ENCODE assay signal across 1 cellular context in the genomic region with DNA sequence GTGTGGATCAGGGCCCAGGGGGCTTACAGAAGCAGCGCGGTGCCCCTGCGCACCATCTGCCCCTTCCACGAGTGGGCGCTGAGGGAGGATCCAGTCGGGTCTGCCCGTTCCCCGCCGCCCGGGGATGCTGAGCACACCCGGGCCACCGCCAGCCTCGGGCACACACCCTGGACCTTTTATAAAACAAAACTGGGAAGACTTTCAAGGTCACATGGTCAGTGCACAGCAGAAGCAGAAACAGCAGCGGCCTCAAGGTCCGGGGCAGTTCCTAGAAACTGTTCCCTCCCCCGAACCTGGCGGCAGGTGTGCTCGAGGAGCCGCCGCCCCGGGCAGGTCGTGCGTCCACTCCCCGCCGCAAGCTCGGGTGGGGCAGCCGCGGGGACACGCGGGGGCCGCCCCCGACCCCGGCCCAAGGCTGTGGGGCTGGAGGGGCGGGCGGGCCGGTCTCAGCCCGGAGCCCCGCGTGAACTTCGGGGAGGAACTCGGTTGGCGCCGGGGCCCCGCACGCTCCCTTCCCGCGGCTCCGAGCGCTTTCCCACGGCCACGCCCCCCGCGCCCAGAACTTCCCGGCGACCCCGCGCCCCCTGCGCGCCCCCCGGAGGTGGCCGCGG.
TF ChIP-seq lines count a peak whose summit lies in the region.

No MANE protein-coding gene starts in this region.

TF ChIP-seq in K562, 482 proteins besides CTCF, POLR2A, EP300 and RAD21 (continued from another document):
- TF ChIP-seq, protein P1, sequence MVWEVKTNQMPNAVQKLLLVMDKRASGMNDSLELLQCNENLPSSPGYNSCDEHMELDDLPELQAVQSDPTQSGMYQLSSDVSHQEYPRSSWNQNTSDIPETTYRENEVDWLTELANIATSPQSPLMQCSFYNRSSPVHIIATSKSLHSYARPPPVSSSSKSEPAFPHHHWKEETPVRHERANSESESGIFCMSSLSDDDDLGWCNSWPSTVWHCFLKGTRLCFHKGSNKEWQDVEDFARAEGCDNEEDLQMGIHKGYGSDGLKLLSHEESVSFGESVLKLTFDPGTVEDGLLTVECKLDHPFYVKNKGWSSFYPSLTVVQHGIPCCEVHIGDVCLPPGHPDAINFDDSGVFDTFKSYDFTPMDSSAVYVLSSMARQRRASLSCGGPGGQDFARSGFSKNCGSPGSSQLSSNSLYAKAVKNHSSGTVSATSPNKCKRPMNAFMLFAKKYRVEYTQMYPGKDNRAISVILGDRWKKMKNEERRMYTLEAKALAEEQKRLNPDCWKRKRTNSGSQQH (CRISPR knock-in tag; IDR thresholded peaks at IDR 0.05) = no peak
- TF ChIP-seq FOS (IDR thresholded peaks at IDR 0.05; ENCODE audit: extremely low read depth, insufficient read length) = no peak
- no peak for TF ChIP-seq MAFG (tag; conservative IDR thresholded peaks at IDR 0.05)
- TF ChIP-seq STAT5A (IDR thresholded peaks at IDR 0.05; ENCODE audit: borderline replicate concordance, low read length) = no peak
- peak; percentile 82 for TF ChIP-seq L3MBTL2 (IDR thresholded peaks at IDR 0.05)
- peak; percentile 82; the same call in 1 of the 2 replicates for TF ChIP-seq ZBTB7A (IDR thresholded peaks at IDR 0.05; ENCODE audit: borderline replicate concordance, control insufficient read depth, low read depth, low read length)
- TF ChIP-seq KDM4B (IDR thresholded peaks at IDR 0.05; ENCODE audit: borderline replicate concordance in 2 of 2, low read depth in 1 of 2) = no peak
- TF ChIP-seq CC2D1A (IDR thresholded peaks at IDR 0.05) = no peak
- no peak for TF ChIP-seq ZNF668 (CRISPR knock-in tag; IDR thresholded peaks at IDR 0.05)
- no peak for TF ChIP-seq SAFB2 (IDR thresholded peaks at IDR 0.05; ENCODE audit: borderline replicate concordance, low read depth, low read length, severe bottlenecking)
- TF ChIP-seq ESRRB (CRISPR knock-in tag; IDR thresholded peaks at IDR 0.05; ENCODE audit: borderline replicate concordance) = no peak
- no peak for TF ChIP-seq PTRF (tag; IDR thresholded peaks at IDR 0.05)
- TF ChIP-seq NCOA4 (IDR thresholded peaks at IDR 0.05; ENCODE audit: partially characterized antibody) = no peak
- TF ChIP-seq, protein P2, sequence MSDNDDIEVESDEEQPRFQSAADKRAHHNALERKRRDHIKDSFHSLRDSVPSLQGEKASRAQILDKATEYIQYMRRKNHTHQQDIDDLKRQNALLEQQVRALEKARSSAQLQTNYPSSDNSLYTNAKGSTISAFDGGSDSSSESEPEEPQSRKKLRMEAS (CRISPR knock-in tag; IDR thresholded peaks at IDR 0.05) = peak; percentile 12; the same call in 1 of the 2 replicates
- no peak for TF ChIP-seq HMG20A (CRISPR knock-in tag; conservative IDR thresholded peaks at IDR 0.05)
- no peak for TF ChIP-seq ZFP30 (CRISPR knock-in tag; IDR thresholded peaks at IDR 0.05; ENCODE audit: borderline replicate concordance)
- TF ChIP-seq, protein P3, sequence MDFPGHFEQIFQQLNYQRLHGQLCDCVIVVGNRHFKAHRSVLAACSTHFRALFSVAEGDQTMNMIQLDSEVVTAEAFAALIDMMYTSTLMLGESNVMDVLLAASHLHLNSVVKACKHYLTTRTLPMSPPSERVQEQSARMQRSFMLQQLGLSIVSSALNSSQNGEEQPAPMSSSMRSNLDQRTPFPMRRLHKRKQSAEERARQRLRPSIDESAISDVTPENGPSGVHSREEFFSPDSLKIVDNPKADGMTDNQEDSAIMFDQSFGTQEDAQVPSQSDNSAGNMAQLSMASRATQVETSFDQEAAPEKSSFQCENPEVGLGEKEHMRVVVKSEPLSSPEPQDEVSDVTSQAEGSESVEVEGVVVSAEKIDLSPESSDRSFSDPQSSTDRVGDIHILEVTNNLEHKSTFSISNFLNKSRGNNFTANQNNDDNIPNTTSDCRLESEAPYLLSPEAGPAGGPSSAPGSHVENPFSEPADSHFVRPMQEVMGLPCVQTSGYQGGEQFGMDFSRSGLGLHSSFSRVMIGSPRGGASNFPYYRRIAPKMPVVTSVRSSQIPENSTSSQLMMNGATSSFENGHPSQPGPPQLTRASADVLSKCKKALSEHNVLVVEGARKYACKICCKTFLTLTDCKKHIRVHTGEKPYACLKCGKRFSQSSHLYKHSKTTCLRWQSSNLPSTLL (IDR thresholded peaks at IDR 0.05) = no peak
- TF ChIP-seq, protein P4, sequence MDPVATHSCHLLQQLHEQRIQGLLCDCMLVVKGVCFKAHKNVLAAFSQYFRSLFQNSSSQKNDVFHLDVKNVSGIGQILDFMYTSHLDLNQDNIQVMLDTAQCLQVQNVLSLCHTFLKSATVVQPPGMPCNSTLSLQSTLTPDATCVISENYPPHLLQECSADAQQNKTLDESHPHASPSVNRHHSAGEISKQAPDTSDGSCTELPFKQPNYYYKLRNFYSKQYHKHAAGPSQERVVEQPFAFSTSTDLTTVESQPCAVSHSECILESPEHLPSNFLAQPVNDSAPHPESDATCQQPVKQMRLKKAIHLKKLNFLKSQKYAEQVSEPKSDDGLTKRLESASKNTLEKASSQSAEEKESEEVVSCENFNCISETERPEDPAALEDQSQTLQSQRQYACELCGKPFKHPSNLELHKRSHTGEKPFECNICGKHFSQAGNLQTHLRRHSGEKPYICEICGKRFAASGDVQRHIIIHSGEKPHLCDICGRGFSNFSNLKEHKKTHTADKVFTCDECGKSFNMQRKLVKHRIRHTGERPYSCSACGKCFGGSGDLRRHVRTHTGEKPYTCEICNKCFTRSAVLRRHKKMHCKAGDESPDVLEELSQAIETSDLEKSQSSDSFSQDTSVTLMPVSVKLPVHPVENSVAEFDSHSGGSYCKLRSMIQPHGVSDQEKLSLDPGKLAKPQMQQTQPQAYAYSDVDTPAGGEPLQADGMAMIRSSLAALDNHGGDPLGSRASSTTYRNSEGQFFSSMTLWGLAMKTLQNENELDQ (CRISPR knock-in tag; IDR thresholded peaks at IDR 0.05; ENCODE audit: borderline replicate concordance) = no peak
- TF ChIP-seq, protein P5, sequence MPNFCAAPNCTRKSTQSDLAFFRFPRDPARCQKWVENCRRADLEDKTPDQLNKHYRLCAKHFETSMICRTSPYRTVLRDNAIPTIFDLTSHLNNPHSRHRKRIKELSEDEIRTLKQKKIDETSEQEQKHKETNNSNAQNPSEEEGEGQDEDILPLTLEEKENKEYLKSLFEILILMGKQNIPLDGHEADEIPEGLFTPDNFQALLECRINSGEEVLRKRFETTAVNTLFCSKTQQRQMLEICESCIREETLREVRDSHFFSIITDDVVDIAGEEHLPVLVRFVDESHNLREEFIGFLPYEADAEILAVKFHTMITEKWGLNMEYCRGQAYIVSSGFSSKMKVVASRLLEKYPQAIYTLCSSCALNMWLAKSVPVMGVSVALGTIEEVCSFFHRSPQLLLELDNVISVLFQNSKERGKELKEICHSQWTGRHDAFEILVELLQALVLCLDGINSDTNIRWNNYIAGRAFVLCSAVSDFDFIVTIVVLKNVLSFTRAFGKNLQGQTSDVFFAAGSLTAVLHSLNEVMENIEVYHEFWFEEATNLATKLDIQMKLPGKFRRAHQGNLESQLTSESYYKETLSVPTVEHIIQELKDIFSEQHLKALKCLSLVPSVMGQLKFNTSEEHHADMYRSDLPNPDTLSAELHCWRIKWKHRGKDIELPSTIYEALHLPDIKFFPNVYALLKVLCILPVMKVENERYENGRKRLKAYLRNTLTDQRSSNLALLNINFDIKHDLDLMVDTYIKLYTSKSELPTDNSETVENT (CRISPR knock-in tag; IDR thresholded peaks at IDR 0.05) = no peak
- no peak for TF ChIP-seq CREM (IDR thresholded peaks at IDR 0.05; ENCODE audit: low read depth)
